1 cellular context compared by ENCODE assay signal in genomic region chr16:8816967-8817662, GRCh38.
TF ChIP-seq lines count a peak whose summit lies in the region.

No MANE protein-coding gene starts in this region.

TF ChIP-seq in IMR-90, 13 proteins besides CTCF, POLR2A, EP300 and RAD21:
- TF ChIP-seq CEBPB (IDR thresholded peaks at IDR 0.05; ENCODE audit: low read depth, low read length) (0 out of 2 replicates have a peak, but pooled peaks have one; percentile 22), MXI1 (IDR thresholded peaks at IDR 0.05; ENCODE audit: borderline replicate concordance, low read depth, low read length) (no peak)
TF ChIP-seq in IMR-90: peak in this region for 1.
